In genomic region chr12:76618031-76618430, GRCh38 we compare ENCODE assay signal across 29 cellular contexts.
"Had no signal": no experiment of that assay in that cellular context is flagged by ENCODE, and none has a peak within 500 bp of the region (broad histone marks: within the 10 kb centered on the region; RNA-seq: fewer than 3 reads in every experiment).

No MANE protein-coding gene starts in this region.

- H3K4me1 Mint-ChIP-seq: activated naive CD8-positive, alpha-beta T cell treated with anti-CD3 and anti-CD28 coated beads, Interleukin-2, amount 10 ng/mL, durations not matched to agents 7 days and 5 days; central memory CD8-positive, alpha-beta T cell had no signal

- DNase-seq: activated B cell treated with CpG ODN at 0.5 μM for 24 hours; activated CD4-positive, alpha-beta memory T cell treated with anti-CD3 and anti-CD28 coated beads for 36 hours; activated CD4-positive, alpha-beta T cell treated with anti-CD3 and anti-CD28 coated beads for 4 hours; activated CD4-positive, alpha-beta T cell treated with anti-CD3 and anti-CD28 coated beads, Interleukin-2, amount 50 U/mL, for 1 hour; activated CD4-positive, CD25-positive, alpha-beta regulatory T cell treated with anti-CD3 and anti-CD28 coated beads, Interleukin-2, amount 50 U/mL, for 72 hours; activated CD8-positive, alpha-beta memory T cell treated with anti-CD3 and anti-CD28 coated beads, Interleukin-2, amount 50 U/mL, for 4 hours; activated effector memory CD4-positive, alpha-beta T cell treated with anti-CD3 and anti-CD28 coated beads, Interleukin-2, amount 50 U/mL, for 16 hours; activated naive CD4-positive, alpha-beta T cell treated with Interleukin-2 at 50 U/mL for 16 hours; activated naive CD8-positive, alpha-beta T cell treated with anti-CD3 and anti-CD28 coated beads, Interleukin-2, amount 10 ng/mL, durations not matched to agents 7 days and 5 days; activated T-cell treated with anti-CD3 and anti-CD28 coated beads for 4 hours; activated T-cell treated with anti-CD3 and anti-CD28 coated beads, Interleukin-2, amount 50 U/mL, for 4 hours; amygdala; colonic mucosa; NCI-H1048; NCI-H1105 treated with DMSO at 0.1 percent for 48 hours; NCI-H1436; NCI-H1694 treated with DMSO at 0.1 percent for 48 hours; NCI-H2029; NCI-H345; NCI-H524 treated with DMSO at 0.1 percent for 48 hours; OCI-M1; Right ventricle myocardium superior; SW 1271; T-helper 1 cell; T-helper 2 cell; T-helper 9 cell had no signal

- H3K4me3 Mint-ChIP-seq: activated B cell treated with CpG ODN at 0.5 μM for 24 hours; activated CD4-positive, alpha-beta memory T cell treated with anti-CD3 and anti-CD28 coated beads for 36 hours; activated naive CD4-positive, alpha-beta T cell treated with anti-CD3 and anti-CD28 coated beads, Interleukin-2, amount 50 U/mL, for 24 hours; activated naive CD8-positive, alpha-beta T cell treated with anti-CD3 and anti-CD28 coated beads, Interleukin-2, amount 10 ng/mL, durations not matched to agents 7 days and 5 days; activated T-cell treated with anti-CD3 and anti-CD28 coated beads, Interleukin-2, amount 50 U/mL, for 4 hours; activated T-helper 1 cell treated with anti-CD3 and anti-CD28 coated beads, Interleukin-12 subunit alpha, Interleukin-12 subunit beta, Interleukin-2, Interleukin-4 antibody, amounts not matched to agents 30 ng/mL and 10 ng/mL and 1 ng/mL, durations not matched to agents 14 hours and 24 hours and 36 hours; central memory CD8-positive, alpha-beta T cell had no signal

- H3K27ac Mint-ChIP-seq: activated B cell treated with CpG ODN at 0.5 μM for 24 hours; activated CD4-positive, alpha-beta memory T cell treated with anti-CD3 and anti-CD28 coated beads for 36 hours; activated naive CD4-positive, alpha-beta T cell treated with anti-CD3 and anti-CD28 coated beads, Interleukin-2, amount 50 U/mL, for 24 hours; activated naive CD8-positive, alpha-beta T cell treated with anti-CD3 and anti-CD28 coated beads, Interleukin-2, amount 10 ng/mL, durations not matched to agents 7 days and 5 days; activated T-helper 1 cell treated with anti-CD3 and anti-CD28 coated beads, Interleukin-12 subunit alpha, Interleukin-12 subunit beta, Interleukin-2, Interleukin-4 antibody, amounts not matched to agents 30 ng/mL and 10 ng/mL and 1 ng/mL, durations not matched to agents 14 hours and 24 hours and 36 hours had no signal

- H3K9me3 Mint-ChIP-seq: activated B cell treated with CpG ODN at 0.5 μM for 24 hours; activated CD4-positive, alpha-beta memory T cell treated with anti-CD3 and anti-CD28 coated beads for 36 hours; activated naive CD4-positive, alpha-beta T cell treated with anti-CD3 and anti-CD28 coated beads, Interleukin-2, amount 50 U/mL, for 24 hours; activated naive CD8-positive, alpha-beta T cell treated with anti-CD3 and anti-CD28 coated beads, Interleukin-2, amount 10 ng/mL, durations not matched to agents 7 days and 5 days; activated T-cell treated with anti-CD3 and anti-CD28 coated beads, Interleukin-2, amount 50 U/mL, for 4 hours; activated T-helper 1 cell treated with anti-CD3 and anti-CD28 coated beads, Interleukin-12 subunit alpha, Interleukin-12 subunit beta, Interleukin-2, Interleukin-4 antibody, amounts not matched to agents 30 ng/mL and 10 ng/mL and 1 ng/mL, durations not matched to agents 14 hours and 24 hours and 36 hours; central memory CD8-positive, alpha-beta T cell had no signal

- H3K27me3 Mint-ChIP-seq: activated naive CD4-positive, alpha-beta T cell treated with anti-CD3 and anti-CD28 coated beads, Interleukin-2, amount 50 U/mL, for 24 hours; central memory CD8-positive, alpha-beta T cell had no signal

- H3K36me3 Mint-ChIP-seq: activated CD4-positive, alpha-beta memory T cell treated with anti-CD3 and anti-CD28 coated beads for 36 hours; activated naive CD4-positive, alpha-beta T cell treated with anti-CD3 and anti-CD28 coated beads, Interleukin-2, amount 50 U/mL, for 24 hours; activated naive CD8-positive, alpha-beta T cell treated with anti-CD3 and anti-CD28 coated beads, Interleukin-2, amount 10 ng/mL, durations not matched to agents 7 days and 5 days had no signal

- ATAC-seq: activated T-cell treated with anti-CD3 and anti-CD28 coated beads, Interleukin-2, amount 50 U/mL, for 4 hours had no signal
